9 cellular contexts compared by ENCODE assay signal in the genomic region with DNA sequence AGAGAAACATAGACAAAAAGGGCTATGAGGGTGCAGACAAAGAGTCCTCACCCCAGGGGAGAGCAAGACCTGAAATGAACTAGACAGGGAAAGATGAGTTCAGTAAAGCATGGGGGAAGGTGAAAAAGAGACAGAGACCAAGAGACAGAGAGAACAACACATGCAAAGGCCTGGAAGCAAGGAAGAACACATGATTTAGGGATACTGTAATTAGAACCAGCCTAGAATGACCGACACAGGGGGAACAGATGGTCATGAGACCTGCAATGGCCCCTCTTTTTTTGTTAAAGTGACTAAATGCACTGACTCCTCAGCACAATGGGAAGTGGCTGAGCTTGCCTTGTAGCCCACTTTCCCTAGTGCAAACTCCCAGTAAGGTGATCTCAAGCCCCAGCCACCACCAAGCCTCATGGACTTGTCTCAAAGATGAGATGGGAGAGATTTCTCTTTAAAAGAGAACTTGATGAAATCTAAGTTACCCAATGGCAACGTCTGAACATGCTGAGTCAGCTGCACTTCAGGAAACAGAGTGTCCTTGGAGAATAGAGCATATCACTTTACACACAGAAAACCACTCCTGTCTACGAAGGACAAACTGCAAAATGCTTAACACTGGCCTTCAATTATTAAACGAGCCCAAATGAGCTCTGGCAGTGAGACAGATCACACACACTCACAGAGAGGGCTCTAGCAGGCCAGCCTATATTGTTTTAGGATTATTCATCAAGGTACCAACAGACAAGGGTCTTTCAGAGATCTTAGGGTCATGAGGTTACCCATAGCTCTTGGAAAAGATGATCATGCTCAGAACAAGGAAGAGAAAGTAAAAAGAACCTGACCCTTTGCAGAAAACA.
DNase-seq lines count a peak whose midpoint lies in the region; ATAC-seq and TF ChIP-seq lines count a peak whose summit lies in the region.
"Had no signal": no experiment of that assay in that cellular context is flagged by ENCODE, and none has a peak within 500 bp of the region (broad histone marks: within the 10 kb centered on the region; RNA-seq: fewer than 3 reads in every experiment).

No MANE protein-coding gene starts in this region.

- ATAC-seq in left lung (peak; percentile 81), GM18517 (IDR thresholded peaks at IDR 0.05; ENCODE audit: unreplicated experiment) (no peak), HG03039 (IDR thresholded peaks at IDR 0.05; ENCODE audit: unreplicated experiment) (no peak)
- no peak for ATAC-seq in activated CD8-positive, alpha-beta T cell treated with anti-CD3 and anti-CD28 coated beads for 36 hours

- H3K9me3 ChIP-seq in right atrium auricular region, result no peaks in the 10 kb centered on the region
- H3K9me3 ChIP-seq in left ventricle myocardium inferior (replicated peaks), result no peaks in the 10 kb centered on the region
- H3K9me3 ChIP-seq in adipocyte (ENCODE audit: control insufficient read depth, low read length), result no peaks in the 10 kb centered on the region
- H3K9me3 ChIP-seq in left lung, result no peaks in the 10 kb centered on the region

- no peak overlapping the region for H3K4me3 Mint-ChIP-seq in activated CD8-positive, alpha-beta T cell treated with anti-CD3 and anti-CD28 coated beads for 36 hours
- H3K4me3 Mint-ChIP-seq: CD4-positive, alpha-beta T cell had no signal

- no peak for TF ChIP-seq CTCF in right atrium auricular region (IDR thresholded peaks at IDR 0.05)
- no peak for TF ChIP-seq CTCF in left ventricle myocardium inferior (IDR thresholded peaks at IDR 0.05; ENCODE audit: borderline replicate concordance)
- TF ChIP-seq CTCF in left lung (IDR thresholded peaks at IDR 0.05), result no peak
- TF ChIP-seq CTCF in activated CD8-positive, alpha-beta T cell treated with anti-CD3 and anti-CD28 coated beads for 36 hours (IDR thresholded peaks at IDR 0.05), result no peak

- H3K4me1 ChIP-seq in right atrium auricular region, result peaks cover 0 to 13% of the 10 kb centered on the region in 2 donors
- H3K4me1 ChIP-seq in left ventricle myocardium inferior, result peaks cover 20% of the 10 kb centered on the region
- H3K4me1 ChIP-seq in adipocyte (ENCODE audit: control insufficient read depth, insufficient read depth, low read length), result peaks cover 46% of the 10 kb centered on the region
- peaks cover 8% of the 10 kb centered on the region in 2 donors for H3K4me1 ChIP-seq in left lung

- POLR2A ChIA-PET in activated CD8-positive, alpha-beta T cell treated with anti-CD3 and anti-CD28 coated beads for 36 hours (lab: Charles Lee), result interaction anchor here (0.6 to 1.4 kb wide), 3 partner anchors 9 to 16 kb away, joined by 3 read pairs; no protein-coding TSS in a partner anchor

- intact Hi-C loops in left ventricle myocardium inferior (cut with micrococcal nuclease) (no loop called here), left lung (cut with DNase I) (no loop called here)
- intact Hi-C loops in activated CD8-positive, alpha-beta T cell treated with anti-CD3 and anti-CD28 coated beads for 36 hours (cut with micrococcal nuclease), result no loop called here

- no peaks in the 10 kb centered on the region for H3K4me1 Mint-ChIP-seq in activated CD8-positive, alpha-beta T cell treated with anti-CD3 and anti-CD28 coated beads for 36 hours (ENCODE audit: low read depth)

- no peak overlapping the region for H3K27ac ChIP-seq in right atrium auricular region
- no peak overlapping the region for H3K27ac ChIP-seq in left ventricle myocardium inferior (replicated peaks)
- H3K27ac ChIP-seq in left lung, result peak overlapping the region in 1 of 2 donors; percentile 45

- no peak overlapping the region for H3K4me3 ChIP-seq in right atrium auricular region
- no peak overlapping the region for H3K4me3 ChIP-seq in left ventricle myocardium inferior
- H3K4me3 ChIP-seq in adipocyte (ENCODE audit: low read length), result peak overlapping the region; percentile 37
- no peak overlapping the region for H3K4me3 ChIP-seq in left lung

- CTCF ChIA-PET in activated CD8-positive, alpha-beta T cell treated with anti-CD3 and anti-CD28 coated beads for 36 hours (lab: Charles Lee), result no interaction called here

- DNase-seq in right atrium auricular region (ENCODE audit: low spot score), result peak; percentile 61
- DNase-seq in left ventricle myocardium inferior, result no peak
- DNase-seq in adipocyte (ENCODE audit: low read depth), result peak; percentile 79
- no peak for DNase-seq in left lung
- no peak for DNase-seq in activated CD8-positive, alpha-beta T cell treated with anti-CD3 and anti-CD28 coated beads for 36 hours
- DNase-seq in SK-N-DZ (ENCODE audit: low spot score), result no peak
- DNase-seq: CD4-positive, alpha-beta T cell had no signal

- H3K36me3 Mint-ChIP-seq in activated CD8-positive, alpha-beta T cell treated with anti-CD3 and anti-CD28 coated beads for 36 hours (ENCODE audit: low read depth), result peaks cover 12% of the 10 kb centered on the region

- H3K27me3 Mint-ChIP-seq in activated CD8-positive, alpha-beta T cell treated with anti-CD3 and anti-CD28 coated beads for 36 hours, result no peaks in the 10 kb centered on the region
- H3K27me3 Mint-ChIP-seq: CD4-positive, alpha-beta T cell had no signal

- H3K36me3 ChIP-seq in right atrium auricular region (no peaks in the 10 kb centered on the region), left ventricle myocardium inferior (peaks cover 5% of the 10 kb centered on the region), adipocyte (ENCODE audit: control insufficient read depth, insufficient read depth, low read length, severe bottlenecking) (no peaks in the 10 kb centered on the region), left lung (peaks cover 0 to 11% of the 10 kb centered on the region in 2 donors)

- H3K27ac Mint-ChIP-seq in activated CD8-positive, alpha-beta T cell treated with anti-CD3 and anti-CD28 coated beads for 36 hours, result no peak overlapping the region
- H3K27ac Mint-ChIP-seq: CD4-positive, alpha-beta T cell had no signal

- H3K27me3 ChIP-seq in right atrium auricular region (no peaks in the 10 kb centered on the region), left ventricle myocardium inferior (ENCODE audit: low read depth) (no peaks in the 10 kb centered on the region), adipocyte (replicated peaks; ENCODE audit: control insufficient read depth, insufficient read depth, low read length) (no peaks in the 10 kb centered on the region), left lung (no peaks in the 10 kb centered on the region)

- H3K9ac ChIP-seq in adipocyte (ENCODE audit: low read length), result peak overlapping the region; percentile 45

- H3K9me3 Mint-ChIP-seq in activated CD8-positive, alpha-beta T cell treated with anti-CD3 and anti-CD28 coated beads for 36 hours, result no peaks in the 10 kb centered on the region
- H3K9me3 Mint-ChIP-seq: CD4-positive, alpha-beta T cell had no signal

Comparison
In these comparisons a context has a peak if more than half of its experiments do, and no peak if none do; other contexts are left out.
1. DNase-seq: peak in right atrium auricular region (single experiment) and adipocyte (single experiment); none in left ventricle myocardium inferior (single experiment), left lung (0 of 2), activated CD8-positive, alpha-beta T cell treated with anti-CD3 and anti-CD28 coated beads for 36 hours (single experiment) and SK-N-DZ (single experiment).